In the genomic region with DNA sequence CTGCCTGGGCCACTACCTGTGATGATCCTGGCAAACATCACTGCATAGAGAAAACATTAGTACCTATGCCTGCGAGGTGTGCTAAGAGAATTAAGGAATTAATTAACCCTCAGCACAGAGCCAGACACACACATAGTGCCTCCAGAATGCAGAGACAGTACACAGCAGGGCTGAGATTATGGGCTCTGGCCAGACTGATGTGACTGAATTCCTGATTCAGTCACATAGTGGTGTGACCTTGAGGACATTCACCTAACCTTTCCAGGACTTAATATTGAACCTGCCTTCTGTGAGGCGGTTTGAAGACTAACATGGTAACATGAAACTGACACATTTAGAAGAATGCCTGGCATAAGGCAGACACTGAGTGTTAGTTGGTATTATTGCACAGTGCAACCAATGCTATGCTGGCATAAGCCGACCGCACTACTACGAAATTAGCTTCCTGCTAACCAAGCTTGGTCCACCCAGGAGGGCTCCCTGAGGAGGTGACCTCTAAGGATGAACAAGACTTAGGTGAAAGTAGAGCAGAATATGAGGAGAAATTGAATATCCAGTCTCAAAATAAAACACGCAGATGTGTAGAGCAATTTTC, we compare ENCODE assay signal across 1 cellular context.
TF ChIP-seq lines count a peak whose summit lies in the region.

No MANE protein-coding gene starts in this region.

TF ChIP-seq in GM23338, 12 proteins besides CTCF, POLR2A, EP300 and RAD21 (continued from another document):
- TF ChIP-seq, protein P1, sequence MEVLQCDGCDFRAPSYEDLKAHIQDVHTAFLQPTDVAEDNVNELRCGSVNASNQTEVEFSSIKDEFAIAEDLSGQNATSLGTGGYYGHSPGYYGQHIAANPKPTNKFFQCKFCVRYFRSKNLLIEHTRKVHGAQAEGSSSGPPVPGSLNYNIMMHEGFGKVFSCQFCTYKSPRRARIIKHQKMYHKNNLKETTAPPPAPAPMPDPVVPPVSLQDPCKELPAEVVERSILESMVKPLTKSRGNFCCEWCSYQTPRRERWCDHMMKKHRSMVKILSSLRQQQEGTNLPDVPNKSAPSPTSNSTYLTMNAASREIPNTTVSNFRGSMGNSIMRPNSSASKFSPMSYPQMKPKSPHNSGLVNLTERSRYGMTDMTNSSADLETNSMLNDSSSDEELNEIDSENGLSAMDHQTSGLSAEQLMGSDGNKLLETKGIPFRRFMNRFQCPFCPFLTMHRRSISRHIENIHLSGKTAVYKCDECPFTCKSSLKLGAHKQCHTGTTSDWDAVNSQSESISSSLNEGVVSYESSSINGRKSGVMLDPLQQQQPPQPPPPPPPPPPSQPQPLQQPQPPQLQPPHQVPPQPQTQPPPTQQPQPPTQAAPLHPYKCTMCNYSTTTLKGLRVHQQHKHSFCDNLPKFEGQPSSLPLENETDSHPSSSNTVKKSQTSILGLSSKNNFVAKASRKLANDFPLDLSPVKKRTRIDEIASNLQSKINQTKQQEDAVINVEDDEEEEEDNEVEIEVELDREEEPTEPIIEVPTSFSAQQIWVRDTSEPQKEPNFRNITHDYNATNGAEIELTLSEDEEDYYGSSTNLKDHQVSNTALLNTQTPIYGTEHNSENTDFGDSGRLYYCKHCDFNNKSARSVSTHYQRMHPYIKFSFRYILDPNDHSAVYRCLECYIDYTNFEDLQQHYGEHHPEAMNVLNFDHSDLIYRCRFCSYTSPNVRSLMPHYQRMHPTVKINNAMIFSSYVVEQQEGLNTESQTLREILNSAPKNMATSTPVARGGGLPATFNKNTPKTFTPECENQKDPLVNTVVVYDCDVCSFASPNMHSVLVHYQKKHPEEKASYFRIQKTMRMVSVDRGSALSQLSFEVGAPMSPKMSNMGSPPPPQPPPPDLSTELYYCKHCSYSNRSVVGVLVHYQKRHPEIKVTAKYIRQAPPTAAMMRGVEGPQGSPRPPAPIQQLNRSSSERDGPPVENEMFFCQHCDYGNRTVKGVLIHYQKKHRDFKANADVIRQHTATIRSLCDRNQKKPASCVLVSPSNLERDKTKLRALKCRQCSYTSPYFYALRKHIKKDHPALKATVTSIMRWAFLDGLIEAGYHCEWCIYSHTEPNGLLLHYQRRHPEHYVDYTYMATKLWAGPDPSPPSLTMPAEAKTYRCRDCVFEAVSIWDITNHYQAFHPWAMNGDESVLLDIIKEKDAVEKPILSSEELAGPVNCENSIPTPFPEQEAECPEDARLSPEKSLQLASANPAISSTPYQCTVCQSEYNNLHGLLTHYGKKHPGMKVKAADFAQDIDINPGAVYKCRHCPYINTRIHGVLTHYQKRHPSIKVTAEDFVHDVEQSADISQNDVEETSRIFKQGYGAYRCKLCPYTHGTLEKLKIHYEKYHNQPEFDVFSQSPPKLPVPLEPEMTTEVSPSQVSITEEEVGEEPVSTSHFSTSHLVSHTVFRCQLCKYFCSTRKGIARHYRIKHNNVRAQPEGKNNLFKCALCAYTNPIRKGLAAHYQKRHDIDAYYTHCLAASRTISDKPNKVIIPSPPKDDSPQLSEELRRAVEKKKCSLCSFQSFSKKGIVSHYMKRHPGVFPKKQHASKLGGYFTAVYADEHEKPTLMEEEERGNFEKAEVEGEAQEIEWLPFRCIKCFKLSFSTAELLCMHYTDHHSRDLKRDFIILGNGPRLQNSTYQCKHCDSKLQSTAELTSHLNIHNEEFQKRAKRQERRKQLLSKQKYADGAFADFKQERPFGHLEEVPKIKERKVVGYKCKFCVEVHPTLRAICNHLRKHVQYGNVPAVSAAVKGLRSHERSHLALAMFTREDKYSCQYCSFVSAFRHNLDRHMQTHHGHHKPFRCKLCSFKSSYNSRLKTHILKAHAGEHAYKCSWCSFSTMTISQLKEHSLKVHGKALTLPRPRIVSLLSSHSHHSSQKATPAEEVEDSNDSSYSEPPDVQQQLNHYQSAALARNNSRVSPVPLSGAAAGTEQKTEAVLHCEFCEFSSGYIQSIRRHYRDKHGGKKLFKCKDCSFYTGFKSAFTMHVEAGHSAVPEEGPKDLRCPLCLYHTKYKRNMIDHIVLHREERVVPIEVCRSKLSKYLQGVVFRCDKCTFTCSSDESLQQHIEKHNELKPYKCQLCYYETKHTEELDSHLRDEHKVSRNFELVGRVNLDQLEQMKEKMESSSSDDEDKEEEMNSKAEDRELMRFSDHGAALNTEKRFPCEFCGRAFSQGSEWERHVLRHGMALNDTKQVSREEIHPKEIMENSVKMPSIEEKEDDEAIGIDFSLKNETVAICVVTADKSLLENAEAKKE (CRISPR knock-in tag; IDR thresholded peaks at IDR 0.05), result no peak
- TF ChIP-seq ZNF331 (CRISPR knock-in tag; IDR thresholded peaks at IDR 0.05; ENCODE audit: low read depth) (no peak), EZH2phosphoT487 (IDR thresholded peaks at IDR 0.05; ENCODE audit: unreplicated experiment) (no peak), EZH2 (IDR thresholded peaks at IDR 0.05; ENCODE audit: low read depth, unreplicated experiment) (no peak), JUNB (IDR thresholded peaks at IDR 0.05; ENCODE audit: unreplicated experiment) (no peak), STAT1 (IDR thresholded peaks at IDR 0.05; ENCODE audit: unreplicated experiment) (no peak), POLR2AphosphoS5 (IDR thresholded peaks at IDR 0.05; ENCODE audit: low read depth) (no peak)
